Comparison of ENCODE assay signal across 9 cellular contexts in the genomic region with DNA sequence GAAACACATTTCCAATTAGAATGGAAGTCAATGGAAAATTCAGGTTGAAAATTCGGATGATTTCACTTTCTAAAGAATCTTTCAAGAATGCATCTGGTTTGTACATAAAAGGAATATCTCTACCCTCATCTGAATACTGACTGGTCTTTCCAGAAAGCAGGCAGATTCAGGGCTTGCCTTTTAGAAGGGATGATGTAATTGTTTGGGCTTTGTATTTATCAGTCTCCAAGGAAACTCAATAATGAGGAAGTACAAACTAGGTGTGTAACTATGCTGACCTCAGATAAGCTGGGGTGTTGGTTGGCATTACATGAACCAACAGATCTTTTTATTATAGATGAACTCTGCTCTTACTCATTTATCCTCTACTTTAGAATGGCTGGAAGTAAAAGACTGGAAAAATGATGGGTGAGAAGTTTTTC. TPM values are rescaled to one million over a fixed set of nuclear protein-coding genes. Genes with fewer than 3 reads are reported as not detected.
DNase-seq lines count a peak whose midpoint lies in the region; ATAC-seq and TF ChIP-seq lines count a peak whose summit lies in the region.
"Had no signal": no experiment of that assay in that cellular context is flagged by ENCODE, and none has a peak within 500 bp of the region (broad histone marks: within the 10 kb centered on the region; RNA-seq: fewer than 3 reads in every experiment).

No MANE protein-coding gene starts in this region.

- H3K27me3 Mint-ChIP-seq in WTC11 (ENCODE audit: low read depth) = no peaks in the 10 kb centered on the region

- H3K4me3 Mint-ChIP-seq in WTC11 = no peak overlapping the region

- H3K4me1 ChIP-seq in iPS-18a (ENCODE audit: control insufficient read depth, low read depth, low read length) = peaks cover 21% of the 10 kb centered on the region
- H3K4me1 ChIP-seq in thymus (ENCODE audit: control insufficient read depth, insufficient read depth, low read length) = no peaks in the 10 kb centered on the region

- peak overlapping the region; percentile 97 for H3K27ac Mint-ChIP-seq in WTC11

- H3K36me3 Mint-ChIP-seq in WTC11 = peaks cover 57% of the 10 kb centered on the region

- CTCF ChIA-PET in WTC11 (lab: Charles Lee) = interaction anchor here (3.1 kb wide), 1 partner anchor 20 kb away, joined by 22 read pairs; no protein-coding TSS in a partner anchor

- peak overlapping the region; percentile 68 for H3K9ac ChIP-seq in iPS-18a (ENCODE audit: low read length)

- H3K9me3 ChIP-seq in iPS-18a (ENCODE audit: control insufficient read depth, low read depth, low read length) (no peaks in the 10 kb centered on the region), thymus (ENCODE audit: control insufficient read depth) (no peaks in the 10 kb centered on the region)
- H3K9me3 ChIP-seq: neutrophil had no signal

- POLR2A ChIA-PET in WTC11 (lab: Charles Lee) = no interaction called here

- TF ChIP-seq CTCF in WTC11 (IDR thresholded peaks at IDR 0.05) = no peak

- H3K9me3 Mint-ChIP-seq in WTC11 = no peaks in the 10 kb centered on the region

- H3K4me3 ChIP-seq in iPS-18a (ENCODE audit: low read length) = no peak overlapping the region
- no peak overlapping the region for H3K4me3 ChIP-seq in thymus (ENCODE audit: low read length)

- DNase-seq in Daoy (ENCODE audit: low read depth) (peak; percentile 84), HuH-7 (ENCODE audit: low spot score) (peak; percentile 52), WTC11 (ENCODE audit: low spot score) (no peak), nucleus accumbens (lab: John Stamatoyannopoulos, UW) (no peak), caudate nucleus (lab: John Stamatoyannopoulos, UW) (no peak)

- peak; percentile 85 for ATAC-seq in GM21619 (IDR thresholded peaks at IDR 0.05; ENCODE audit: unreplicated experiment)
- ATAC-seq in WTC11 = no peak

- WGBS in thymus = 89% methylated on average over 1 of the region's 1 CpG

- H3K36me3 ChIP-seq in iPS-18a (ENCODE audit: control insufficient read depth, low read depth, low read length) = peaks cover 13% of the 10 kb centered on the region
- H3K36me3 ChIP-seq in thymus (ENCODE audit: control insufficient read depth, insufficient read depth) = no peaks in the 10 kb centered on the region
- H3K36me3 ChIP-seq: neutrophil had no signal

- H3K27me3 ChIP-seq in iPS-18a (ENCODE audit: control insufficient read depth, insufficient read depth, low read length) (no peaks in the 10 kb centered on the region), thymus (ENCODE audit: control insufficient read depth, insufficient read depth) (no peaks in the 10 kb centered on the region)
- H3K27me3 ChIP-seq: neutrophil had no signal

- H3K27ac ChIP-seq in iPS-18a (ENCODE audit: low read length) (peak overlapping the region; percentile 83), thymus (ENCODE audit: low read depth) (peak overlapping the region; percentile 70), caudate nucleus (ENCODE audit: low read depth, low read length) (no peak overlapping the region)
- H3K27ac ChIP-seq: neutrophil had no signal

- peaks cover 61% of the 10 kb centered on the region for H3K4me1 Mint-ChIP-seq in WTC11

TF ChIP-seq in WTC11, 78 proteins besides CTCF, POLR2A, EP300 and RAD21:
- TF ChIP-seq SMAD3 (CRISPR knock-in tag; IDR thresholded peaks at IDR 0.05; ENCODE audit: borderline replicate concordance) = no peak
- TF ChIP-seq, protein P1, sequence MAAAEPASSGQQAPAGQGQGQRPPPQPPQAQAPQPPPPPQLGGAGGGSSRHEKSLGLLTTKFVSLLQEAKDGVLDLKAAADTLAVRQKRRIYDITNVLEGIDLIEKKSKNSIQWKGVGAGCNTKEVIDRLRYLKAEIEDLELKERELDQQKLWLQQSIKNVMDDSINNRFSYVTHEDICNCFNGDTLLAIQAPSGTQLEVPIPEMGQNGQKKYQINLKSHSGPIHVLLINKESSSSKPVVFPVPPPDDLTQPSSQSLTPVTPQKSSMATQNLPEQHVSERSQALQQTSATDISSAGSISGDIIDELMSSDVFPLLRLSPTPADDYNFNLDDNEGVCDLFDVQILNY (CRISPR knock-in tag; IDR thresholded peaks at IDR 0.05) = no peak
- TF ChIP-seq, protein P2, sequence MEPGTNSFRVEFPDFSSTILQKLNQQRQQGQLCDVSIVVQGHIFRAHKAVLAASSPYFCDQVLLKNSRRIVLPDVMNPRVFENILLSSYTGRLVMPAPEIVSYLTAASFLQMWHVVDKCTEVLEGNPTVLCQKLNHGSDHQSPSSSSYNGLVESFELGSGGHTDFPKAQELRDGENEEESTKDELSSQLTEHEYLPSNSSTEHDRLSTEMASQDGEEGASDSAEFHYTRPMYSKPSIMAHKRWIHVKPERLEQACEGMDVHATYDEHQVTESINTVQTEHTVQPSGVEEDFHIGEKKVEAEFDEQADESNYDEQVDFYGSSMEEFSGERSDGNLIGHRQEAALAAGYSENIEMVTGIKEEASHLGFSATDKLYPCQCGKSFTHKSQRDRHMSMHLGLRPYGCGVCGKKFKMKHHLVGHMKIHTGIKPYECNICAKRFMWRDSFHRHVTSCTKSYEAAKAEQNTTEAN (CRISPR knock-in tag; IDR thresholded peaks at IDR 0.05) = no peak
- TF ChIP-seq SP1 (CRISPR knock-in tag; conservative IDR thresholded peaks at IDR 0.05) = no peak
- TF ChIP-seq CREM (CRISPR knock-in tag; IDR thresholded peaks at IDR 0.05) = no peak
- TF ChIP-seq HMGA2 (CRISPR knock-in tag; IDR thresholded peaks at IDR 0.05) = no peak
- TF ChIP-seq, protein P3, sequence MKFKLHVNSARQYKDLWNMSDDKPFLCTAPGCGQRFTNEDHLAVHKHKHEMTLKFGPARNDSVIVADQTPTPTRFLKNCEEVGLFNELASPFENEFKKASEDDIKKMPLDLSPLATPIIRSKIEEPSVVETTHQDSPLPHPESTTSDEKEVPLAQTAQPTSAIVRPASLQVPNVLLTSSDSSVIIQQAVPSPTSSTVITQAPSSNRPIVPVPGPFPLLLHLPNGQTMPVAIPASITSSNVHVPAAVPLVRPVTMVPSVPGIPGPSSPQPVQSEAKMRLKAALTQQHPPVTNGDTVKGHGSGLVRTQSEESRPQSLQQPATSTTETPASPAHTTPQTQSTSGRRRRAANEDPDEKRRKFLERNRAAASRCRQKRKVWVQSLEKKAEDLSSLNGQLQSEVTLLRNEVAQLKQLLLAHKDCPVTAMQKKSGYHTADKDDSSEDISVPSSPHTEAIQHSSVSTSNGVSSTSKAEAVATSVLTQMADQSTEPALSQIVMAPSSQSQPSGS (CRISPR knock-in tag; IDR thresholded peaks at IDR 0.05; ENCODE audit: borderline replicate concordance, low read depth) = no peak
- no peak for TF ChIP-seq MYBL2 (CRISPR knock-in tag; IDR thresholded peaks at IDR 0.05)
- TF ChIP-seq KAT7 (CRISPR knock-in tag; IDR thresholded peaks at IDR 0.05; ENCODE audit: borderline replicate concordance) = no peak
- no peak for TF ChIP-seq TEAD4 (CRISPR knock-in tag; IDR thresholded peaks at IDR 0.05)
- TF ChIP-seq SOX15 (CRISPR knock-in tag; IDR thresholded peaks at IDR 0.05) = no peak
- no peak for TF ChIP-seq ATF1 (CRISPR knock-in tag; IDR thresholded peaks at IDR 0.05)
- TF ChIP-seq, protein P4, sequence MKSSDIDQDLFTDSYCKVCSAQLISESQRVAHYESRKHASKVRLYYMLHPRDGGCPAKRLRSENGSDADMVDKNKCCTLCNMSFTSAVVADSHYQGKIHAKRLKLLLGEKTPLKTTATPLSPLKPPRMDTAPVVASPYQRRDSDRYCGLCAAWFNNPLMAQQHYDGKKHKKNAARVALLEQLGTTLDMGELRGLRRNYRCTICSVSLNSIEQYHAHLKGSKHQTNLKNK (CRISPR knock-in tag; IDR thresholded peaks at IDR 0.05) = no peak
- no peak for TF ChIP-seq ZNF232 (CRISPR knock-in tag; IDR thresholded peaks at IDR 0.05)
- TF ChIP-seq NR2C2 (CRISPR knock-in tag; IDR thresholded peaks at IDR 0.05) = no peak
- TF ChIP-seq, protein P5, sequence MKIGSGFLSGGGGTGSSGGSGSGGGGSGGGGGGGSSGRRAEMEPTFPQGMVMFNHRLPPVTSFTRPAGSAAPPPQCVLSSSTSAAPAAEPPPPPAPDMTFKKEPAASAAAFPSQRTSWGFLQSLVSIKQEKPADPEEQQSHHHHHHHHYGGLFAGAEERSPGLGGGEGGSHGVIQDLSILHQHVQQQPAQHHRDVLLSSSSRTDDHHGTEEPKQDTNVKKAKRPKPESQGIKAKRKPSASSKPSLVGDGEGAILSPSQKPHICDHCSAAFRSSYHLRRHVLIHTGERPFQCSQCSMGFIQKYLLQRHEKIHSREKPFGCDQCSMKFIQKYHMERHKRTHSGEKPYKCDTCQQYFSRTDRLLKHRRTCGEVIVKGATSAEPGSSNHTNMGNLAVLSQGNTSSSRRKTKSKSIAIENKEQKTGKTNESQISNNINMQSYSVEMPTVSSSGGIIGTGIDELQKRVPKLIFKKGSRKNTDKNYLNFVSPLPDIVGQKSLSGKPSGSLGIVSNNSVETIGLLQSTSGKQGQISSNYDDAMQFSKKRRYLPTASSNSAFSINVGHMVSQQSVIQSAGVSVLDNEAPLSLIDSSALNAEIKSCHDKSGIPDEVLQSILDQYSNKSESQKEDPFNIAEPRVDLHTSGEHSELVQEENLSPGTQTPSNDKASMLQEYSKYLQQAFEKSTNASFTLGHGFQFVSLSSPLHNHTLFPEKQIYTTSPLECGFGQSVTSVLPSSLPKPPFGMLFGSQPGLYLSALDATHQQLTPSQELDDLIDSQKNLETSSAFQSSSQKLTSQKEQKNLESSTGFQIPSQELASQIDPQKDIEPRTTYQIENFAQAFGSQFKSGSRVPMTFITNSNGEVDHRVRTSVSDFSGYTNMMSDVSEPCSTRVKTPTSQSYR (CRISPR knock-in tag; IDR thresholded peaks at IDR 0.05) = no peak
TF ChIP-seq in WTC11: peak in this region for 0.

RNA-seq across cellular contexts. Expression of a gene that starts 24.1 kb away (rescaled TPM):
- total RNA-seq in Daoy (2014; rRNA removed; shearing (Covaris generic)) = 17.7 and 21.9 TPM in 2 replicates
- 223 to 226 TPM (median 226 TPM) in 3 replicates for total RNA-seq in WTC11 (2021)
- 316 TPM for polyA plus RNA-seq in thymus

Comparison
In these comparisons a context has a peak if more than half of its experiments do, and no peak if none do; other contexts are left out.
1. DNase-seq: peak in Daoy (single experiment) and HuH-7 (single experiment); none in WTC11 (single experiment), nucleus accumbens (0 of 56) and caudate nucleus (0 of 61).